13 cellular contexts compared by ENCODE assay signal in the genomic region with DNA sequence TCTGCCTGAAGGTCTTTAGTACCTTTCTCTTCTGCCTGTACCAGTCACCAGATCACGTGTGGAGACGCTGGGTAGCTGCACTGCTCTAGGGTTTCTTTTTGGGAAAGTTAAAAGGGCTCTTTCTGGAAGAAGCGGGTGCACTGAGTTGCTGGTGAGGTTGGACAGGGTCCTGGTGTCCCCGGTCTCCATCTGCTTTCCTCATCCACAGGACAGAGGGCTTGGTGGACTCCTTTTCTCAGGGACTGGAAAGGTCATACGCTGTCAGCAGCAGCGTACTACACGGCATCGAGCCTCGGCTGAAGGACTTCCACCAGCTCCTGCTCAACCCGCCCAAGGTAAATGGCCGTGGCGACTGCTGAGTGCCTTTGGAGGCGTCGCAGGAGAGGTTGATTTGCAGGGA. TPM values are rescaled to one million over a fixed set of nuclear protein-coding genes. Genes with fewer than 3 reads are reported as not detected.
DNase-seq lines count a peak whose midpoint lies in the region; ATAC-seq and TF ChIP-seq lines count a peak whose summit lies in the region.
"Had no signal": no experiment of that assay in that cellular context is flagged by ENCODE, and none has a peak within 500 bp of the region (broad histone marks: within the 10 kb centered on the region; RNA-seq: fewer than 3 reads in every experiment).

No MANE protein-coding gene starts in this region.

- H3K36me3 ChIP-seq in left ventricle myocardium inferior = peaks cover 99% of the 10 kb centered on the region
- H3K36me3 ChIP-seq in effector memory CD4-positive, alpha-beta T cell (ENCODE audit: control insufficient read depth, insufficient read depth, low read length) = peaks cover 62% of the 10 kb centered on the region

- H3K27me3 ChIP-seq in left ventricle myocardium inferior (ENCODE audit: low read depth) = no peaks in the 10 kb centered on the region
- H3K27me3 ChIP-seq in effector memory CD4-positive, alpha-beta T cell (replicated peaks; ENCODE audit: control insufficient read depth, insufficient read depth, low read length, poor library complexity, severe bottlenecking) = no peaks in the 10 kb centered on the region

- H3K9me3 ChIP-seq in left ventricle myocardium inferior (replicated peaks) = no peaks in the 10 kb centered on the region
- no peaks in the 10 kb centered on the region for H3K9me3 ChIP-seq in effector memory CD4-positive, alpha-beta T cell (ENCODE audit: control insufficient read depth, low read length)

- ATAC-seq in Right ventricle myocardium superior (ENCODE audit: poor library complexity) = no peak
- ATAC-seq in GM21717 (IDR thresholded peaks at IDR 0.05; ENCODE audit: unreplicated experiment) = no peak
- ATAC-seq in GM19023 (IDR thresholded peaks at IDR 0.05; ENCODE audit: unreplicated experiment) = no peak

- H3K4me1 ChIP-seq in left ventricle myocardium inferior = no peaks in the 10 kb centered on the region
- H3K4me1 ChIP-seq in effector memory CD4-positive, alpha-beta T cell (ENCODE audit: control insufficient read depth, insufficient read depth, low read length, poor library complexity, severe bottlenecking) = no peaks in the 10 kb centered on the region

- H3K27ac ChIP-seq in left ventricle myocardium inferior (replicated peaks) (no peak overlapping the region), angular gyrus (ENCODE audit: low read depth, low read length) (peak overlapping the region; percentile 91)
- H3K27ac ChIP-seq in effector memory CD4-positive, alpha-beta T cell (ENCODE audit: insufficient read depth, low read length, poor library complexity, severe bottlenecking) = no peak overlapping the region

- H3K4me3 ChIP-seq in left ventricle myocardium inferior (no peak overlapping the region), fibroblast of villous mesenchyme (ENCODE audit: low read depth, low read length) (no peak overlapping the region)
- no peak overlapping the region for H3K4me3 ChIP-seq in effector memory CD4-positive, alpha-beta T cell (ENCODE audit: insufficient read depth, low read depth, low read length, poor library complexity, severe bottlenecking)

- DNase-seq in Right ventricle myocardium superior (peak; percentile 37), left ventricle myocardium inferior (no peak), fibroblast of villous mesenchyme (ENCODE audit: low read depth) (peak; percentile 11)
- no peak for DNase-seq in effector memory CD4-positive, alpha-beta T cell
- DNase-seq: C1 segment of cervical spinal cord; Calu3; CD4-positive, alpha-beta T cell; DMS 273 treated with DMSO at 0.1 percent for 48 hours; GOT3; H9 had no signal

- intact Hi-C loops in Right ventricle myocardium superior (cut with DNase I) = no loop called here
- intact Hi-C loops in left ventricle myocardium inferior (cut with micrococcal nuclease) = no loop called here

- TF ChIP-seq CTCF in left ventricle myocardium inferior (IDR thresholded peaks at IDR 0.05; ENCODE audit: borderline replicate concordance) = no peak
- TF ChIP-seq CTCF in fibroblast of villous mesenchyme (IDR thresholded peaks at IDR 0.05; ENCODE audit: insufficient read depth, low read depth, low read length) = no peak

RNA-seq across cellular contexts. Expression of gene SBF1, which starts 52.8 kb away (rescaled TPM):
- 46.6 TPM for total RNA-seq in Right ventricle myocardium superior
- total RNA-seq in left ventricle myocardium inferior = 55.8 TPM
- total RNA-seq in fibroblast of villous mesenchyme = 75.1 and 82.8 TPM in 2 replicates

RNA-seq across cellular contexts. Expression of gene ADM2, which starts 59.3 kb away (rescaled TPM):
- not detected for total RNA-seq in Right ventricle myocardium superior
- total RNA-seq in left ventricle myocardium inferior = not detected
- 2.6 and 5.8 TPM in 2 replicates for total RNA-seq in fibroblast of villous mesenchyme

Comparison
In these comparisons a context has a peak if more than half of its experiments do, and no peak if none do; other contexts are left out.
1. DNase-seq: peak in Right ventricle myocardium superior (single experiment) and fibroblast of villous mesenchyme (single experiment); none in left ventricle myocardium inferior (single experiment) and effector memory CD4-positive, alpha-beta T cell (0 of 3).